10 cellular contexts compared by ENCODE assay signal in genomic region chr2:140695163-140695562, GRCh38.
A peak's percentile ranks its signal among the peaks of the same experiment; 100 is the strongest.
DNase-seq lines count a peak whose midpoint lies in the region; ATAC-seq and TF ChIP-seq lines count a peak whose summit lies in the region.
"Had no signal": no experiment of that assay in that cellular context is flagged by ENCODE, and none has a peak within 500 bp of the region (broad histone marks: within the 10 kb centered on the region; RNA-seq: fewer than 3 reads in every experiment).

No MANE protein-coding gene starts in this region.

- DNase-seq in H4 (ENCODE audit: low spot score) (peak; percentile 5), NOMO-1 treated with DMSO at 0.1 percent for 48 hours (lab: John Stamatoyannopoulos, UW; ENCODE audit: unreplicated experiment) (peak; percentile 84), retinal pigment epithelial cell (ENCODE audit: low read depth) (peak; percentile 29), NCI-H146 (lab: John Stamatoyannopoulos, UW) (no peak)
- DNase-seq in activated CD4-positive, alpha-beta memory T cell treated with anti-CD3 and anti-CD28 coated beads, Interleukin-2, amount 10 ng/mL, durations not matched to agents 7 days and 5 days, result no peak
- DNase-seq: activated gamma-delta T cell, NCI-H2171 treated with DMSO at 0.1 percent for 48 hours had no signal

- no peak overlapping the region for H3K27ac Mint-ChIP-seq in activated CD4-positive, alpha-beta memory T cell treated with anti-CD3 and anti-CD28 coated beads, Interleukin-2, amount 10 ng/mL, durations not matched to agents 7 days and 5 days

- POLR2A ChIA-PET in activated CD4-positive, alpha-beta memory T cell treated with anti-CD3 and anti-CD28 coated beads, Interleukin-2, amount 10 ng/mL, durations not matched to agents 7 days and 5 days (lab: Charles Lee), result no interaction called here

- H3K4me1 Mint-ChIP-seq in activated CD4-positive, alpha-beta memory T cell treated with anti-CD3 and anti-CD28 coated beads, Interleukin-2, amount 10 ng/mL, durations not matched to agents 7 days and 5 days, result no peaks in the 10 kb centered on the region

- no peak overlapping the region for H3K4me3 ChIP-seq in retinal pigment epithelial cell (ENCODE audit: low read length)

- H3K4me3 Mint-ChIP-seq in activated CD4-positive, alpha-beta memory T cell treated with anti-CD3 and anti-CD28 coated beads, Interleukin-2, amount 10 ng/mL, durations not matched to agents 7 days and 5 days, result no peak overlapping the region

- H3K36me3 Mint-ChIP-seq in activated CD4-positive, alpha-beta memory T cell treated with anti-CD3 and anti-CD28 coated beads, Interleukin-2, amount 10 ng/mL, durations not matched to agents 7 days and 5 days (ENCODE audit: low read depth), result no peaks in the 10 kb centered on the region

- ATAC-seq in esophagus mucosa, result peak; percentile 39
- ATAC-seq in GM18861 (IDR thresholded peaks at IDR 0.05; ENCODE audit: unreplicated experiment), result no peak
- ATAC-seq: SK-N-SH treated with all-trans-retinoic acid at 6 μM for 48 hours had no signal

- TF ChIP-seq CTCF in retinal pigment epithelial cell (conservative IDR thresholded peaks at IDR 0.05; ENCODE audit: low read depth, low read length), result no peak

- CTCF ChIA-PET in activated CD4-positive, alpha-beta memory T cell treated with anti-CD3 and anti-CD28 coated beads, Interleukin-2, amount 10 ng/mL, durations not matched to agents 7 days and 5 days (lab: Charles Lee), result no interaction called here

- peaks cover 2% of the 10 kb centered on the region for H3K9me3 Mint-ChIP-seq in activated CD4-positive, alpha-beta memory T cell treated with anti-CD3 and anti-CD28 coated beads, Interleukin-2, amount 10 ng/mL, durations not matched to agents 7 days and 5 days

- H3K27me3 Mint-ChIP-seq in activated CD4-positive, alpha-beta memory T cell treated with anti-CD3 and anti-CD28 coated beads, Interleukin-2, amount 10 ng/mL, durations not matched to agents 7 days and 5 days, result no peaks in the 10 kb centered on the region

Comparison
In these comparisons a context has a peak if more than half of its experiments do, and no peak if none do; other contexts are left out.
1. DNase-seq: peak in H4 (single experiment), NOMO-1 treated with DMSO at 0.1 percent for 48 hours (single experiment) and retinal pigment epithelial cell (single experiment); none in NCI-H146 (single experiment) and activated CD4-positive, alpha-beta memory T cell treated with anti-CD3 and anti-CD28 coated beads, Interleukin-2, amount 10 ng/mL, durations not matched to agents 7 days and 5 days (single experiment).